ENCODE assay signal across 2 cellular contexts in the genomic region with DNA sequence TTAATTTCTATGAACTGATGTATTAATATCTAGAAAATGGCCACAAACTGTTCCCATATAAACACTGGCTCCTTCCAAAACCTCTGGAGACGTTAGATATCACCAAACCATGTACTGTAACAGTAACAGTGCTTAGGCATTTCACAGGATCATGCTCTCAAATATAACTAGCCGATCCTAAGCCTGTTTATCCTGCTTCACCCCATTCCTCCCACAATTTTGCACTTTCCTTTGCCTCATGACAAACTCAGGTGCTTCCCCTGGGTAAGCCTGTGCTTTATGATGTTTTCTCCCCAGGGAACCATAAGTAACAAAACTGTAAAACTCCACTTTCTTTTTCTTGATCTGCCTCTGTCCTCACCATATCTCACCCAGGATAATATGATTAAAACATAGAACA.
TF ChIP-seq lines count a peak whose summit lies in the region.

No MANE protein-coding gene starts in this region.

TF ChIP-seq in IMR-90, 13 proteins besides CTCF, POLR2A, EP300 and RAD21:
- TF ChIP-seq, protein P1, sequence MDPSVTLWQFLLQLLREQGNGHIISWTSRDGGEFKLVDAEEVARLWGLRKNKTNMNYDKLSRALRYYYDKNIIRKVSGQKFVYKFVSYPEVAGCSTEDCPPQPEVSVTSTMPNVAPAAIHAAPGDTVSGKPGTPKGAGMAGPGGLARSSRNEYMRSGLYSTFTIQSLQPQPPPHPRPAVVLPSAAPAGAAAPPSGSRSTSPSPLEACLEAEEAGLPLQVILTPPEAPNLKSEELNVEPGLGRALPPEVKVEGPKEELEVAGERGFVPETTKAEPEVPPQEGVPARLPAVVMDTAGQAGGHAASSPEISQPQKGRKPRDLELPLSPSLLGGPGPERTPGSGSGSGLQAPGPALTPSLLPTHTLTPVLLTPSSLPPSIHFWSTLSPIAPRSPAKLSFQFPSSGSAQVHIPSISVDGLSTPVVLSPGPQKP (IDR thresholded peaks at IDR 0.05; ENCODE audit: borderline replicate concordance, low read depth, low read length): no peak
- TF ChIP-seq CHD1 (IDR thresholded peaks at IDR 0.05; ENCODE audit: low read depth, low read length) (no peak), RCOR1 (IDR thresholded peaks at IDR 0.05; ENCODE audit: insufficient replicate concordance, low read length) (no peak), MXI1 (IDR thresholded peaks at IDR 0.05; ENCODE audit: borderline replicate concordance, low read depth, low read length) (no peak), CEBPB (IDR thresholded peaks at IDR 0.05; ENCODE audit: low read depth, low read length) (no peak), MAZ (IDR thresholded peaks at IDR 0.05; ENCODE audit: borderline replicate concordance, low read depth, low read length) (no peak), RFX5 (IDR thresholded peaks at IDR 0.05; ENCODE audit: low read depth, low read length) (no peak), FOS (IDR thresholded peaks at IDR 0.05; ENCODE audit: low read depth, low read length) (no peak), MAFK (IDR thresholded peaks at IDR 0.05; ENCODE audit: low read depth, low read length) (no peak), BHLHE40 (IDR thresholded peaks at IDR 0.05; ENCODE audit: low read depth, low read length) (no peak), SMC3 (IDR thresholded peaks at IDR 0.05; ENCODE audit: low read depth, low read length) (no peak), NFE2L2 (IDR thresholded peaks at IDR 0.05; ENCODE audit: low read depth, low read length) (no peak)
- TF ChIP-seq, protein P2, sequence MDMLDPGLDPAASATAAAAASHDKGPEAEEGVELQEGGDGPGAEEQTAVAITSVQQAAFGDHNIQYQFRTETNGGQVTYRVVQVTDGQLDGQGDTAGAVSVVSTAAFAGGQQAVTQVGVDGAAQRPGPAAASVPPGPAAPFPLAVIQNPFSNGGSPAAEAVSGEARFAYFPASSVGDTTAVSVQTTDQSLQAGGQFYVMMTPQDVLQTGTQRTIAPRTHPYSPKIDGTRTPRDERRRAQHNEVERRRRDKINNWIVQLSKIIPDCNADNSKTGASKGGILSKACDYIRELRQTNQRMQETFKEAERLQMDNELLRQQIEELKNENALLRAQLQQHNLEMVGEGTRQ (IDR thresholded peaks at IDR 0.05; ENCODE audit: low read depth, low read length): no peak

TF ChIP-seq in H1, 55 proteins besides CTCF, POLR2A, EP300 and RAD21:
- TF ChIP-seq, protein P3, sequence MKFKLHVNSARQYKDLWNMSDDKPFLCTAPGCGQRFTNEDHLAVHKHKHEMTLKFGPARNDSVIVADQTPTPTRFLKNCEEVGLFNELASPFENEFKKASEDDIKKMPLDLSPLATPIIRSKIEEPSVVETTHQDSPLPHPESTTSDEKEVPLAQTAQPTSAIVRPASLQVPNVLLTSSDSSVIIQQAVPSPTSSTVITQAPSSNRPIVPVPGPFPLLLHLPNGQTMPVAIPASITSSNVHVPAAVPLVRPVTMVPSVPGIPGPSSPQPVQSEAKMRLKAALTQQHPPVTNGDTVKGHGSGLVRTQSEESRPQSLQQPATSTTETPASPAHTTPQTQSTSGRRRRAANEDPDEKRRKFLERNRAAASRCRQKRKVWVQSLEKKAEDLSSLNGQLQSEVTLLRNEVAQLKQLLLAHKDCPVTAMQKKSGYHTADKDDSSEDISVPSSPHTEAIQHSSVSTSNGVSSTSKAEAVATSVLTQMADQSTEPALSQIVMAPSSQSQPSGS (IDR thresholded peaks at IDR 0.05; ENCODE audit: low read length): no peak
